ENCODE assay signal across 14 cellular contexts in genomic region chr1:108704501-108704900, GRCh38. TPM values are rescaled to one million over a fixed set of nuclear protein-coding genes. Genes with fewer than 3 reads are reported as not detected.
DNase-seq lines count a peak whose midpoint lies in the region; ATAC-seq, FAIRE-seq and TF ChIP-seq lines count a peak whose summit lies in the region.
"Had no signal": no experiment of that assay in that cellular context is flagged by ENCODE, and none has a peak within 500 bp of the region (broad histone marks: within the 10 kb centered on the region; RNA-seq: fewer than 3 reads in every experiment).

No MANE protein-coding gene starts in this region.

- peaks cover 34% of the 10 kb centered on the region for H3K4me1 Mint-ChIP-seq in activated T-helper 2 cell treated with anti-CD3 and anti-CD28 coated beads, Interferon-gamma antibody, Interleukin-2, Interleukin-4, amounts not matched to agents 10 μg/mL and 5 μg/mL and 100 μg/mL, durations not matched to agents 14 hours and 24 hours and 36 hours (ENCODE audit: low read depth)

- DNase-seq in AG08396 (ENCODE audit: low spot score) (peak; percentile 55), H54 (ENCODE audit: insufficient read length, low spot score) (peak; percentile 26), foreskin keratinocyte (peak; percentile 32 to 61), NCI-H2227 treated with DMSO at 0.1 percent for 48 hours (lab: John Stamatoyannopoulos, UW) (no peak)
- no peak for DNase-seq in activated T-helper 2 cell treated with anti-CD3 and anti-CD28 coated beads, Interferon-gamma antibody, Interleukin-2, Interleukin-4, amounts not matched to agents 10 μg/mL and 5 μg/mL and 100 μg/mL, durations not matched to agents 14 hours and 24 hours and 36 hours (ENCODE audit: low spot score)
- DNase-seq: DMS79; head of caudate nucleus; MV-4-11; SHP77 treated with DMSO at 0.1 percent for 48 hours; stimulated activated CD4-positive, alpha-beta T cell treated with anti-CD3 and anti-CD28 coated beads, Interleukin-4, amount 100 ng/mL, for 1 hour had no signal

- TF ChIP-seq POLR2A in H54 (IDR thresholded peaks at IDR 0.05; ENCODE audit: low read depth, low read length) = no peak

- H3K27me3 Mint-ChIP-seq in activated T-helper 2 cell treated with anti-CD3 and anti-CD28 coated beads, Interferon-gamma antibody, Interleukin-2, Interleukin-4, amounts not matched to agents 10 μg/mL and 5 μg/mL and 100 μg/mL, durations not matched to agents 14 hours and 24 hours and 36 hours (ENCODE audit: low read depth) = no peaks in the 10 kb centered on the region

- no peak for TF ChIP-seq CTCF in foreskin keratinocyte (conservative IDR thresholded peaks at IDR 0.05)

- intact Hi-C loops in activated T-helper 2 cell treated with anti-CD3 and anti-CD28 coated beads, Interferon-gamma antibody, Interleukin-2, Interleukin-4, amounts not matched to agents 10 μg/mL and 5 μg/mL and 100 μg/mL, durations not matched to agents 14 hours and 24 hours and 36 hours (cut with micrococcal nuclease) = loop anchor here (1.0 kb wide), 1 partner anchor 12 kb away; the partner anchor contains the start of gene PRPF38B

- peak overlapping the region; percentile 87 for H3K27ac Mint-ChIP-seq in activated T-helper 2 cell treated with anti-CD3 and anti-CD28 coated beads, Interferon-gamma antibody, Interleukin-2, Interleukin-4, amounts not matched to agents 10 μg/mL and 5 μg/mL and 100 μg/mL, durations not matched to agents 14 hours and 24 hours and 36 hours
- H3K27ac Mint-ChIP-seq: type B pancreatic cell had no signal

- peak; percentile 93 for FAIRE-seq in H54 (lab: Jason Lieb, UNC)

- no peak overlapping the region for H3K4me3 Mint-ChIP-seq in activated T-helper 2 cell treated with anti-CD3 and anti-CD28 coated beads, Interferon-gamma antibody, Interleukin-2, Interleukin-4, amounts not matched to agents 10 μg/mL and 5 μg/mL and 100 μg/mL, durations not matched to agents 14 hours and 24 hours and 36 hours (ENCODE audit: low read depth)
- H3K4me3 Mint-ChIP-seq: type B pancreatic cell had no signal

- no peaks in the 10 kb centered on the region for H3K27me3 ChIP-seq in foreskin keratinocyte

- H3K27ac ChIP-seq in foreskin keratinocyte = no peak overlapping the region

- H3K36me3 Mint-ChIP-seq in activated T-helper 2 cell treated with anti-CD3 and anti-CD28 coated beads, Interferon-gamma antibody, Interleukin-2, Interleukin-4, amounts not matched to agents 10 μg/mL and 5 μg/mL and 100 μg/mL, durations not matched to agents 14 hours and 24 hours and 36 hours (ENCODE audit: low read depth) = peaks cover 30% of the 10 kb centered on the region

- H3K9me3 Mint-ChIP-seq in activated T-helper 2 cell treated with anti-CD3 and anti-CD28 coated beads, Interferon-gamma antibody, Interleukin-2, Interleukin-4, amounts not matched to agents 10 μg/mL and 5 μg/mL and 100 μg/mL, durations not matched to agents 14 hours and 24 hours and 36 hours = no peaks in the 10 kb centered on the region
- H3K9me3 Mint-ChIP-seq: type B pancreatic cell had no signal

- H3K4me1 ChIP-seq in foreskin keratinocyte = peaks cover 8% of the 10 kb centered on the region

- peak; percentile 82 for ATAC-seq in foreskin keratinocyte
- no peak for ATAC-seq in HG03469 (IDR thresholded peaks at IDR 0.05; ENCODE audit: unreplicated experiment)
- no peak for ATAC-seq in HG03565 (IDR thresholded peaks at IDR 0.05; ENCODE audit: unreplicated experiment)
- ATAC-seq in GM19324 (IDR thresholded peaks at IDR 0.05; ENCODE audit: low FRiP score, unreplicated experiment) = no peak

RNA-seq across cellular contexts. Expression of gene FNDC7, which starts 8.2 kb away (rescaled TPM):
- total RNA-seq in activated T-helper 2 cell treated with anti-CD3 and anti-CD28 coated beads, Interferon-gamma antibody, Interleukin-2, Interleukin-4, amounts not matched to agents 10 μg/mL and 5 μg/mL and 100 μg/mL, durations not matched to agents 14 hours and 24 hours and 36 hours = 0.05 TPM in 1 of 2 replicates, not detected in the other
- 0.03 TPM in 1 of 2 replicates, not detected in the other for total RNA-seq in foreskin keratinocyte
- polyA plus RNA-seq in foreskin keratinocyte = 0.01 TPM in 1 of 2 replicates, not detected in the other

RNA-seq across cellular contexts. Expression of gene PRPF38B, which starts 12.4 kb away (rescaled TPM):
- total RNA-seq in activated T-helper 2 cell treated with anti-CD3 and anti-CD28 coated beads, Interferon-gamma antibody, Interleukin-2, Interleukin-4, amounts not matched to agents 10 μg/mL and 5 μg/mL and 100 μg/mL, durations not matched to agents 14 hours and 24 hours and 36 hours = 86.7 and 88.5 TPM in 2 replicates
- total RNA-seq in foreskin keratinocyte = 27.0 and 33.4 TPM in 2 replicates
- 12.3 and 18.4 TPM in 2 replicates for polyA plus RNA-seq in foreskin keratinocyte

RNA-seq across cellular contexts. Expression of gene STXBP3, which starts 42.0 kb away (rescaled TPM):
- 46.5 and 51.7 TPM in 2 replicates for total RNA-seq in activated T-helper 2 cell treated with anti-CD3 and anti-CD28 coated beads, Interferon-gamma antibody, Interleukin-2, Interleukin-4, amounts not matched to agents 10 μg/mL and 5 μg/mL and 100 μg/mL, durations not matched to agents 14 hours and 24 hours and 36 hours
- total RNA-seq in foreskin keratinocyte = 24.5 and 25.1 TPM in 2 replicates
- polyA plus RNA-seq in foreskin keratinocyte = 9.5 and 11.6 TPM in 2 replicates

RNA-seq across cellular contexts. Expression of gene HENMT1, which starts 43.6 kb away (rescaled TPM):
- total RNA-seq in activated T-helper 2 cell treated with anti-CD3 and anti-CD28 coated beads, Interferon-gamma antibody, Interleukin-2, Interleukin-4, amounts not matched to agents 10 μg/mL and 5 μg/mL and 100 μg/mL, durations not matched to agents 14 hours and 24 hours and 36 hours = 16.5 and 17.7 TPM in 2 replicates
- total RNA-seq in foreskin keratinocyte = 1.8 and 2.2 TPM in 2 replicates
- polyA plus RNA-seq in foreskin keratinocyte = 1.7 and 1.9 TPM in 2 replicates

Comparison
In these comparisons a context has a peak if more than half of its experiments do, and no peak if none do; other contexts are left out.
1. DNase-seq: peak in AG08396 (single experiment), H54 (single experiment) and foreskin keratinocyte (2 of 2); none in activated T-helper 2 cell treated with anti-CD3 and anti-CD28 coated beads, Interferon-gamma antibody, Interleukin-2, Interleukin-4, amounts not matched to agents 10 μg/mL and 5 μg/mL and 100 μg/mL, durations not matched to agents 14 hours and 24 hours and 36 hours (single experiment) and NCI-H2227 treated with DMSO at 0.1 percent for 48 hours (single experiment).